Comparison of ENCODE assay signal across 1 cellular context in the genomic region with DNA sequence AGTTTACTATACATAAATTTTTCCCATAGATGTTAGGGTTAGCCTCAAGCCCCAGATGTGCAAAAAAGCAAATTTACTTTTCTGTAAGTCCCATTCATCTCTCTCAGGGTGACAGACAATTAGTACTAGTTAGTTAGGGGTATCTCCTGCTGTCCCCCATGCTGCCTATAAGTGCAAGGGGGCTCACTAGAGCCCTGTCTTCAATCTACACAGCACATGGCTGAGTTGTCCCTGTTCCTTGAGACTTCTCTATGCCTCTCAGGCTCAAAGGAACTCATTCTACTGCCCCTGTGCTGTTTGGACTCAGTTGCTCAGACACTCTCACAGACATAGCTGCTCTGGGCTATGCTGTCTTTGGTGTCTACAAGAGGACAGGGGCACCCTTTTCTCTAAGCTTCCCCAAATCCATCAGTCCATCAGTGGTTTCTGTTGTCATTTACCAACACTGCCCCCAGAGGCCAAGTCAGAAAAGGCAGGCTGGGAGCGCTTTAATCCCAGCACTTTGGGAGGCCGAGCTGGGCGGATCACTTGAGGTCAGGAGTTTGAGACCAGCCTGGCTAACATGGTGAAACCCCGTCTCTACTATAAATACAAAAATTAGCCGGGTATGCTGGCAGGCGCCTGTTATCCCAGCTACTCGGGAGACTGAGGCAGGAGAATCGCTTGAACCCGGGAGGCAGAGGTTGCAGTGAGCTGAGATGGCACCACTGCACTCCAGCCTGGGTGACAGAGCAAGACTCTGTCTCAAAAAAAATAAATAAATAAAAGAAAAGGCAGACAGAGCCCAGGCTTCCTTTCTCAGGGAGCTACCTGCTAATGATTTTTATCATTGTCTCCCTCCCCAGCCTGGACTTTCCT.
TF ChIP-seq lines count a peak whose summit lies in the region.

No MANE protein-coding gene starts in this region.

TF ChIP-seq in GM12878, 131 proteins besides CTCF, POLR2A, EP300 and RAD21 (continued from another document):
- TF ChIP-seq, protein P1, sequence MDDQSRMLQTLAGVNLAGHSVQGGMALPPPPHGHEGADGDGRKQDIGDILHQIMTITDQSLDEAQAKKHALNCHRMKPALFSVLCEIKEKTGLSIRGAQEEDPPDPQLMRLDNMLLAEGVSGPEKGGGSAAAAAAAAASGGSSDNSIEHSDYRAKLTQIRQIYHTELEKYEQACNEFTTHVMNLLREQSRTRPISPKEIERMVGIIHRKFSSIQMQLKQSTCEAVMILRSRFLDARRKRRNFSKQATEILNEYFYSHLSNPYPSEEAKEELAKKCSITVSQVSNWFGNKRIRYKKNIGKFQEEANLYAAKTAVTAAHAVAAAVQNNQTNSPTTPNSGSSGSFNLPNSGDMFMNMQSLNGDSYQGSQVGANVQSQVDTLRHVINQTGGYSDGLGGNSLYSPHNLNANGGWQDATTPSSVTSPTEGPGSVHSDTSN (IDR thresholded peaks at IDR 0.05; ENCODE audit: insufficient replicate concordance, low read depth, low read length): no peak
- TF ChIP-seq NR2C2 (IDR thresholded peaks at IDR 0.05; ENCODE audit: borderline replicate concordance, control insufficient read depth, insufficient read length, low read depth): no peak
